In the genomic region with DNA sequence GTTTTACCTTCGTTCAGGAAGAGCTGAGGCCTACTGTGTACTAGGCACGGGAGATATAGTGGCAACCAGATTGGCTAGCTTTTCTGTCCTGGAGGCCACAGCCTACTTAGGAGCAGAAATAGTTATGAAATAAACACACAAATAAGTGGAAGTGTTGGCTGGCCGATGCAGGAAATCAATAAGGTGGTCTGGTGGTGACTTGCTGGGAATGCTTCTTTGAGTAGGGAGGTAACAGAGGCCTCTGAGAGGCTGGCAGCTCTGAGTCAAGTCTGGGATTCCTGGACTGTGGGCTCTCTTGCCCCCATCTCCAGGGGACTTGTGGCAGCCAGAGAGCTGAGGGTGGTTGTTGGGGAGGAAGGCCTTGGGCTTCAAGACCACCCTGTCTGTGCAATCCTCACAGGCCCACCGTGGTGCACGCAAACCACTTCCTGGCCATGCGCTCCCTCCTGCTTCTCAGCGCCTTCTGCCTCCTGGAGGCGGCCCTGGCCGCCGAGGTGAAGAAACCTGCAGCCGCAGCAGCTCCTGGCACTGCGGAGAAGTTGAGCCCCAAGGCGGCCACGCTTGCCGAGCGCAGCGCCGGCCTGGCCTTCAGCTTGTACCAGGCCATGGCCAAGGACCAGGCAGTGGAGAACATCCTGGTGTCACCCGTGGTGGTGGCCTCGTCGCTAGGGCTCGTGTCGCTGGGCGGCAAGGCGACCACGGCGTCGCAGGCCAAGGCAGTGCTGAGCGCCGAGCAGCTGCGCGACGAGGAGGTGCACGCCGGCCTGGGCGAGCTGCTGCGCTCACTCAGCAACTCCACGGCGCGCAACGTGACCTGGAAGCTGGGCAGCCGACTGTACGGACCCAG, we compare ENCODE assay signal across 1 cellular context.
TF ChIP-seq lines count a peak whose summit lies in the region.

No MANE protein-coding gene starts in this region.

TF ChIP-seq in WTC11, 78 proteins besides CTCF, POLR2A, EP300 and RAD21 (continued from another document):
- peak; percentile 75; the same call in 1 of the 2 replicates for TF ChIP-seq RELA (CRISPR knock-in tag; IDR thresholded peaks at IDR 0.05; ENCODE audit: borderline replicate concordance)
